21 cellular contexts compared by ENCODE assay signal in the genomic region with DNA sequence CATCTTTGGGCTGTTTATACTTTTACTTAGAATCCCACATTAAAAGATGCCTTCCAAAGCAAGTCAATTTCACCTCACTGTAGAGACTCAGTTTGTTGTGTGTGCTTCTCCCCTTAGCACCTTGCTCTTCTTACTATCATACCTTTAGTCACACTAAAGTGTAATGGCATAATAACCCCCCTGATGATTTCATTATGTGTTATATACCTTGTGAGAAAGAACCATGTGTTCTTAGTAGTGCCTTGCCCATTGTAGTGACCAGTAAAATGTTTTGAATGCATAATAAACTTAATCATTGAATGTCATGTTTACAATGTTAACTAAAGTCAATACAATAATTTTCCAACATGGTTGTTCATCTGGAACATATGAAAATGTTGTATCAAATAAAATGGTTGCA.
"Had no signal": no experiment of that assay in that cellular context is flagged by ENCODE, and none has a peak within 500 bp of the region (broad histone marks: within the 10 kb centered on the region; RNA-seq: fewer than 3 reads in every experiment).

No MANE protein-coding gene starts in this region.

- H3K36me3 ChIP-seq: esophagus muscularis mucosa, gastroesophageal sphincter, heart left ventricle, left lung, lower lobe of right lung had no signal

- H2AFZ ChIP-seq: hepatocyte had no signal

- DNase-seq: dermis blood vessel endothelial cell; dorsolateral prefrontal cortex; effector CD4-positive, alpha-beta T cell; effector memory CD4-positive, alpha-beta T cell; foreskin keratinocyte; heart left ventricle; hypothalamus; immature natural killer cell; islet precursor cell; kidney glomerular epithelial cell; left ventricle myocardium superior; lower lobe of right lung; mesendoderm; midbrain; naive B cell; naive thymus-derived CD8-positive, alpha-beta T cell had no signal

- ATAC-seq: foreskin keratinocyte; gastroesophageal sphincter; heart left ventricle; left lung; left ventricle myocardium superior; lower lobe of right lung; naive thymus-derived CD8-positive, alpha-beta T cell had no signal

- H3K27ac ChIP-seq: coronary artery, dorsolateral prefrontal cortex, esophagus muscularis mucosa, foreskin keratinocyte, gastroesophageal sphincter, heart left ventricle, hepatocyte, left lung, lower lobe of right lung had no signal

- H3K79me2 ChIP-seq: hepatocyte had no signal

- H3K4me1 ChIP-seq: esophagus muscularis mucosa, foreskin keratinocyte, gastroesophageal sphincter, heart left ventricle, left lung, lower lobe of right lung had no signal

- H3K4me2 ChIP-seq: hepatocyte had no signal

- H3K27me3 ChIP-seq: dorsolateral prefrontal cortex, esophagus muscularis mucosa, foreskin keratinocyte, gastroesophageal sphincter, heart left ventricle, hepatocyte, left lung had no signal

- H3K9me3 ChIP-seq: esophagus muscularis mucosa, gastroesophageal sphincter, left lung, lower lobe of right lung had no signal

- H3K4me3 ChIP-seq: coronary artery, dorsolateral prefrontal cortex, esophagus muscularis mucosa, gastroesophageal sphincter, heart left ventricle, hepatocyte, left lung, lower lobe of right lung had no signal
